ENCODE assay signal across 9 cellular contexts in the genomic region with DNA sequence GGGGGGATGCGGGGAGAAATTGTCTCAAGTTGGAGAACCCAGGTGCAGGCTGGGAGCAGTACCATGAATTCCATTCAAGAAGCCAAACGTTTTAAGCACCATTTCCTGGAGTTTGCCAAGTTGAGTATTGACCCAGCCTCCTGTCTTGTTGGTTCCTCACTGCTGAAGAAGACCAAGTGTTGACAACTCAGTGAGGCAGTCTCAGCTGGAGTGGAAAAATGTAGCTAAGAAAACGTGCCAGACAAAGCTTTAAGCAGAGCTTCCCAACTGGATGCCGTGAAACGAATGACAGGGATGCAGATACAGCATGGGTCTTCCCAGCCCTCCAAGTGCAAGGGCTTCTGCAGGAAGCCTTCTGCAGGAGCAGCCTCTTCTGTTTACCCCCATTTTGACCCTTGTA. TPM values are rescaled to one million over a fixed set of nuclear protein-coding genes. Genes with fewer than 3 reads are reported as not detected.
A peak's percentile ranks its signal among the peaks of the same experiment; 100 is the strongest.
DNase-seq lines count a peak whose midpoint lies in the region; ATAC-seq and TF ChIP-seq lines count a peak whose summit lies in the region.
"Had no signal": no experiment of that assay in that cellular context is flagged by ENCODE, and none has a peak within 500 bp of the region (broad histone marks: within the 10 kb centered on the region; RNA-seq: fewer than 3 reads in every experiment).

No MANE protein-coding gene starts in this region.

- H3K4me3 ChIP-seq in breast epithelium (peak overlapping the region in 1 of 3 donors; percentile 73), tibial nerve (no peak overlapping the region)

- H3K4me1 ChIP-seq in breast epithelium (no peaks in the 10 kb centered on the region), tibial nerve (peaks cover 0 to 32% (median 9%) of the 10 kb centered on the region in 4 donors)

- H3K9me3 Mint-ChIP-seq in activated naive CD8-positive, alpha-beta T cell (ENCODE audit: low read depth), result no peaks in the 10 kb centered on the region
- H3K9me3 Mint-ChIP-seq in activated naive CD8-positive, alpha-beta T cell treated with anti-CD3 and anti-CD28 coated beads, Interleukin-2, amount 50 U/mL, for 24 hours, result no peaks in the 10 kb centered on the region
- H3K9me3 Mint-ChIP-seq in naive thymus-derived CD8-positive, alpha-beta T cell, result no peaks in the 10 kb centered on the region

- no peak for ATAC-seq in activated naive CD8-positive, alpha-beta T cell treated with anti-CD3 and anti-CD28 coated beads, Interleukin-2, amount 50 U/mL, for 24 hours
- ATAC-seq in naive thymus-derived CD8-positive, alpha-beta T cell, result no peak
- ATAC-seq in GM21528 (IDR thresholded peaks at IDR 0.05; ENCODE audit: low FRiP score, unreplicated experiment) (no peak), GM21390 (IDR thresholded peaks at IDR 0.05; ENCODE audit: unreplicated experiment) (no peak)

- H3K27ac ChIP-seq in breast epithelium (peak overlapping the region; percentile 95 to 96), tibial nerve (peak overlapping the region; percentile 85 to 94 (median 93))

- no peaks in the 10 kb centered on the region for H3K27me3 Mint-ChIP-seq in activated naive CD8-positive, alpha-beta T cell
- peaks cover 7% of the 10 kb centered on the region for H3K27me3 Mint-ChIP-seq in activated naive CD8-positive, alpha-beta T cell treated with anti-CD3 and anti-CD28 coated beads, Interleukin-2, amount 50 U/mL, for 24 hours
- H3K27me3 Mint-ChIP-seq in naive thymus-derived CD8-positive, alpha-beta T cell, result no peaks in the 10 kb centered on the region

- H3K36me3 Mint-ChIP-seq in activated naive CD8-positive, alpha-beta T cell, result no peaks in the 10 kb centered on the region
- no peaks in the 10 kb centered on the region for H3K36me3 Mint-ChIP-seq in activated naive CD8-positive, alpha-beta T cell treated with anti-CD3 and anti-CD28 coated beads, Interleukin-2, amount 50 U/mL, for 24 hours (ENCODE audit: low read depth)
- no peaks in the 10 kb centered on the region for H3K36me3 Mint-ChIP-seq in naive thymus-derived CD8-positive, alpha-beta T cell

- 57 to 58% methylated on average over 5 of the region's 5 CpGs for WGBS in tibial nerve, 2 donors

- H3K9me3 ChIP-seq in breast epithelium (no peaks in the 10 kb centered on the region), tibial nerve (no peaks in the 10 kb centered on the region)
- H3K9me3 ChIP-seq: BLaER1 had no signal

- POLR2A ChIA-PET in naive thymus-derived CD8-positive, alpha-beta T cell (lab: Charles Lee), result no interaction called here

- H3K36me3 ChIP-seq in breast epithelium (no peaks in the 10 kb centered on the region), tibial nerve (no peaks in the 10 kb centered on the region)
- H3K36me3 ChIP-seq: BLaER1 had no signal

- H3K4me3 Mint-ChIP-seq in activated naive CD8-positive, alpha-beta T cell, result peak overlapping the region; percentile 88
- H3K4me3 Mint-ChIP-seq in activated naive CD8-positive, alpha-beta T cell treated with anti-CD3 and anti-CD28 coated beads, Interleukin-2, amount 50 U/mL, for 24 hours, result no peak overlapping the region
- peak overlapping the region in 8 of 10 donors; percentile 76 to 92 (median 90) for H3K4me3 Mint-ChIP-seq in naive thymus-derived CD8-positive, alpha-beta T cell

- TF ChIP-seq EP300 in tibial nerve (IDR thresholded peaks at IDR 0.05), result no peak

- intact Hi-C loops in breast epithelium (cut with DNase I; ENCODE audit: low total_unique reads), result no loop called here

- DNase-seq in activated naive CD8-positive, alpha-beta T cell treated with anti-CD3 and anti-CD28 coated beads, Interleukin-2, amount 50 U/mL, for 24 hours, result no peak
- DNase-seq in breast epithelium (ENCODE audit: low spot score in 2 of 2) (no peak), tibial nerve (ENCODE audit: low spot score in 2 of 2) (no peak), NAMALWA (ENCODE audit: low spot score) (no peak)
- DNase-seq in naive thymus-derived CD8-positive, alpha-beta T cell, result no peak

- H3K27me3 ChIP-seq in breast epithelium, result no peaks in the 10 kb centered on the region
- no peaks in the 10 kb centered on the region for H3K27me3 ChIP-seq in tibial nerve

- TF ChIP-seq CTCF in breast epithelium (IDR thresholded peaks at IDR 0.05) (no peak), tibial nerve (IDR thresholded peaks at IDR 0.05) (no peak)

- no peak overlapping the region for H3K27ac Mint-ChIP-seq in activated naive CD8-positive, alpha-beta T cell
- H3K27ac Mint-ChIP-seq in activated naive CD8-positive, alpha-beta T cell treated with anti-CD3 and anti-CD28 coated beads, Interleukin-2, amount 50 U/mL, for 24 hours, result no peak overlapping the region
- H3K27ac Mint-ChIP-seq in naive thymus-derived CD8-positive, alpha-beta T cell, result peak overlapping the region in 3 of 10 donors; percentile 50 to 83 (median 79)

- peaks cover 13% of the 10 kb centered on the region for H3K4me1 Mint-ChIP-seq in activated naive CD8-positive, alpha-beta T cell (ENCODE audit: low read depth)
- H3K4me1 Mint-ChIP-seq in activated naive CD8-positive, alpha-beta T cell treated with anti-CD3 and anti-CD28 coated beads, Interleukin-2, amount 50 U/mL, for 24 hours, result peaks cover 19% of the 10 kb centered on the region
- H3K4me1 Mint-ChIP-seq in naive thymus-derived CD8-positive, alpha-beta T cell, result peaks cover 4 to 16% (median 11%) of the 10 kb centered on the region in 4 donors

- TF ChIP-seq POLR2A in breast epithelium (IDR thresholded peaks at IDR 0.05) (no peak), tibial nerve (IDR thresholded peaks at IDR 0.05) (no peak)

RNA-seq across cellular contexts. Expression of gene INPP1, which starts 0.8 kb away (rescaled TPM):
- 10 to 100 TPM in 2 of 3 donors, 1 to 10 TPM in 1; 7.4 to 24.3 (median 15.5) TPM for total RNA-seq in breast epithelium
- total RNA-seq in naive thymus-derived CD8-positive, alpha-beta T cell, result 1 to 10 TPM; 2.2 to 3.6 TPM
- 1 to 10 TPM; 1.2 to 2.8 (median 2.7) TPM for polyA plus RNA-seq in naive thymus-derived CD8-positive, alpha-beta T cell
- 10 to 100 TPM; 14.7 to 21.0 (median 15.8) TPM for total RNA-seq in tibial nerve

RNA-seq across cellular contexts. Expression of gene HIBCH, which starts 23.0 kb away (rescaled TPM):
- total RNA-seq in breast epithelium (10 to 100 TPM; 22.2 to 31.8 (median 22.9) TPM), tibial nerve (10 to 100 TPM; 15.6 to 19.9 (median 17.8) TPM)
- total RNA-seq in naive thymus-derived CD8-positive, alpha-beta T cell, result 10 to 100 TPM; 18.5 to 19.6 TPM
- polyA plus RNA-seq in naive thymus-derived CD8-positive, alpha-beta T cell, result 10 to 100 TPM; 18.0 to 24.5 (median 19.5) TPM
